Comparison of ENCODE assay signal across 29 cellular contexts in genomic region chr5:128813317-128813716, GRCh38.
"Had no signal": no experiment of that assay in that cellular context is flagged by ENCODE, and none has a peak within 500 bp of the region (broad histone marks: within the 10 kb centered on the region; RNA-seq: fewer than 3 reads in every experiment).

No MANE protein-coding gene starts in this region.

- H3K4me3 ChIP-seq: neural progenitor cell, ovary, psoas muscle, right lobe of liver, sigmoid colon, stomach, thoracic aorta, thyroid gland, tibial nerve, upper lobe of left lung, vagina had no signal

- H3K4me2 ChIP-seq: neural progenitor cell had no signal

- ATAC-seq: naive thymus-derived CD8-positive, alpha-beta T cell; natural killer cell treated with Interleukin-12 subunit alpha and Interleukin-12 subunit beta and Interleukin-15 and Interleukin-18, amount 100 ng/mL, for 72 hours; psoas muscle; right cardiac atrium; right lobe of liver; stimulated activated effector memory CD8-positive, alpha-beta T cell treated with anti-CD3 and anti-CD28 coated beads, Interleukin-12 subunit alpha, Interleukin-12 subunit beta, amount 100 ng/mL, for 72 hours; stimulated activated naive B cell treated with anti-CD40 and anti-IgM and Interleukin-4, amounts not matched to agents 10 μg/mL and 1 μg/mL and 100 μg/mL, for 72 hours had no signal

- H3K79me2 ChIP-seq: parathyroid adenoma had no signal

- H3K4me3 Mint-ChIP-seq: naive thymus-derived CD8-positive, alpha-beta T cell; natural killer cell treated with Interleukin-12 subunit alpha and Interleukin-12 subunit beta and Interleukin-15 and Interleukin-18, amount 100 ng/mL, for 72 hours; neural progenitor cell; stimulated activated effector memory CD8-positive, alpha-beta T cell treated with anti-CD3 and anti-CD28 coated beads, Interleukin-12 subunit alpha, Interleukin-12 subunit beta, amount 100 ng/mL, for 72 hours; stimulated activated naive B cell treated with anti-CD40 and anti-IgM and Interleukin-4, amounts not matched to agents 10 μg/mL and 1 μg/mL and 100 μg/mL, for 72 hours; stimulated activated naive CD8-positive, alpha-beta T cell treated with anti-CD3 and anti-CD28 coated beads, Interleukin-15, Interleukin-2, amounts not matched to agents 100 ng/mL and 50 ng/mL, for 24 hours had no signal

- H3K36me3 Mint-ChIP-seq: natural killer cell treated with Interleukin-12 subunit alpha and Interleukin-12 subunit beta and Interleukin-15 and Interleukin-18, amount 100 ng/mL, for 72 hours; neural progenitor cell; stimulated activated effector memory CD8-positive, alpha-beta T cell treated with anti-CD3 and anti-CD28 coated beads, Interleukin-12 subunit alpha, Interleukin-12 subunit beta, amount 100 ng/mL, for 72 hours; stimulated activated naive B cell treated with anti-CD40 and anti-IgM and Interleukin-4, amounts not matched to agents 10 μg/mL and 1 μg/mL and 100 μg/mL, for 72 hours had no signal

- H3K27ac Mint-ChIP-seq: naive thymus-derived CD8-positive, alpha-beta T cell; natural killer cell treated with Interleukin-12 subunit alpha and Interleukin-12 subunit beta and Interleukin-15 and Interleukin-18, amount 100 ng/mL, for 72 hours; neural progenitor cell; progenitor cell of endocrine pancreas; stimulated activated effector memory CD8-positive, alpha-beta T cell treated with anti-CD3 and anti-CD28 coated beads, Interleukin-12 subunit alpha, Interleukin-12 subunit beta, amount 100 ng/mL, for 72 hours; stimulated activated naive B cell treated with anti-CD40 and anti-IgM and Interleukin-4, amounts not matched to agents 10 μg/mL and 1 μg/mL and 100 μg/mL, for 72 hours; stimulated activated naive CD8-positive, alpha-beta T cell treated with anti-CD3 and anti-CD28 coated beads, Interleukin-15, Interleukin-2, amounts not matched to agents 100 ng/mL and 50 ng/mL, for 24 hours had no signal

- FAIRE-seq: small intestine, urothelium cell line had no signal

- H3K4me1 ChIP-seq: neural progenitor cell, parathyroid adenoma, psoas muscle, right lobe of liver, sigmoid colon, stomach, thyroid gland, tibial nerve, upper lobe of left lung, vagina had no signal

- H3K27me3 ChIP-seq: neural progenitor cell, ovary, right lobe of liver, sigmoid colon, stomach, thyroid gland, tibial nerve, upper lobe of left lung, vagina had no signal

- H3K9ac ChIP-seq: neural progenitor cell, parathyroid adenoma had no signal

- H3K4me1 Mint-ChIP-seq: naive thymus-derived CD8-positive, alpha-beta T cell; neural progenitor cell; stimulated activated effector memory CD8-positive, alpha-beta T cell treated with anti-CD3 and anti-CD28 coated beads, Interleukin-12 subunit alpha, Interleukin-12 subunit beta, amount 100 ng/mL, for 72 hours; stimulated activated naive B cell treated with anti-CD40 and anti-IgM and Interleukin-4, amounts not matched to agents 10 μg/mL and 1 μg/mL and 100 μg/mL, for 72 hours had no signal

- H3K27ac ChIP-seq: neural progenitor cell, ovary, parathyroid adenoma, psoas muscle, right lobe of liver, sigmoid colon, stomach, thoracic aorta, thyroid gland, tibial nerve, upper lobe of left lung, vagina had no signal

- DNase-seq: naive thymus-derived CD8-positive, alpha-beta T cell; occipital lobe; ovary; posterior cingulate gyrus; psoas muscle; right cardiac atrium; right lobe of liver; sigmoid colon; small intestine; stimulated activated CD4-positive, alpha-beta T cell treated with anti-CD3 and anti-CD28 coated beads, Interleukin-15, amount 100 ng/mL, for 24 hours; stimulated activated CD4-positive, alpha-beta T cell treated with anti-CD3 and anti-CD28 coated beads, Interleukin-2, amount 100 ng/mL, for 24 hours; stimulated activated CD4-positive, alpha-beta T cell treated with anti-CD3 and anti-CD28 coated beads, Interleukin-2, amount 100 ng/mL, for 48 hours; stimulated activated CD4-positive, alpha-beta T cell treated with anti-CD3 and anti-CD28 coated beads, Interleukin-4, amount 100 ng/mL, for 24 hours; stimulated activated naive B cell treated with anti-CD40 and anti-IgM and Interleukin-4, amounts not matched to agents 10 μg/mL and 1 μg/mL and 100 μg/mL, for 72 hours; stimulated activated naive CD4-positive, alpha-beta T cell treated with Interleukin-2 at 50 U/mL for 16 hours; stomach; thyroid gland; trophoblast cell; upper lobe of left lung had no signal

- H3K9me3 ChIP-seq: ovary, right lobe of liver, thoracic aorta, thyroid gland, upper lobe of left lung, vagina had no signal

- H2AFZ ChIP-seq: neural progenitor cell, parathyroid adenoma had no signal

- H3K27me3 Mint-ChIP-seq: naive thymus-derived CD8-positive, alpha-beta T cell; natural killer cell treated with Interleukin-12 subunit alpha and Interleukin-12 subunit beta and Interleukin-15 and Interleukin-18, amount 100 ng/mL, for 72 hours; progenitor cell of endocrine pancreas; stimulated activated naive B cell treated with anti-CD40 and anti-IgM and Interleukin-4, amounts not matched to agents 10 μg/mL and 1 μg/mL and 100 μg/mL, for 72 hours; stimulated activated naive CD8-positive, alpha-beta T cell treated with anti-CD3 and anti-CD28 coated beads, Interleukin-15, Interleukin-2, amounts not matched to agents 100 ng/mL and 50 ng/mL, for 24 hours had no signal

- H3K36me3 ChIP-seq: neural progenitor cell, ovary, right lobe of liver, sigmoid colon, stomach, thoracic aorta, thyroid gland, tibial nerve, upper lobe of left lung, vagina had no signal
